32 cellular contexts compared by ENCODE assay signal in the genomic region with DNA sequence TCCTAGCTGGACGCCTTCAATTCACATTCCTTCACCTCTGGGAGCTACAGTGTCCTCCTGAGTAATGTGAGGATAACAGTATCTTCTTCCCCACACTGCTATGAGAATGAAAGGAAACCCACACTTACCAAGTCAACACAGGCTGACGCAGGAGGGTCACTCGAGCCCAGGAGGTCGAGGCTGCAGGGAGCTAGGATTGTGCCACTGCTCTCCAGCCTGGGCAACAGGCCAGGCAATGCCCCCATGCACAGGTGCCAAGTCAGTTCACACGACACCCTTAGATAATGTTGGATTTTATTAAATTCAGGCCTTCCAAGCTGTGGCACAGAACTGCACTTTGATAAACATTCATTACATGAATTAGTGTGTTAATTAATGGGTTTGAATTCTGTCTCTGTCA. TPM values are rescaled to one million over a fixed set of nuclear protein-coding genes. Genes with fewer than 3 reads are reported as not detected.
"Had no signal": no experiment of that assay in that cellular context is flagged by ENCODE, and none has a peak within 500 bp of the region (broad histone marks: within the 10 kb centered on the region; RNA-seq: fewer than 3 reads in every experiment).

No MANE protein-coding gene starts in this region.

- DNase-seq: activated CD4-positive, alpha-beta memory T cell treated with anti-CD3 and anti-CD28 coated beads, Interleukin-2, amount 10 ng/mL, durations not matched to agents 7 days and 5 days; activated CD4-positive, alpha-beta T cell treated with anti-CD3 and anti-CD28 coated beads for 1 hour; activated CD4-positive, alpha-beta T cell treated with anti-CD3 and anti-CD28 coated beads, Interleukin-2, amount 10 ng/mL, durations not matched to agents 7 days and 5 days; activated CD8-positive, alpha-beta memory T cell treated with anti-CD3 and anti-CD28 coated beads, Interleukin-2, amount 50 U/mL, for 48 hours; activated T-cell treated with anti-CD3 and anti-CD28 coated beads, Interleukin-2, amount 50 U/mL, for 48 hours; anterior cingulate cortex; effector memory CD8-positive, alpha-beta T cell; foreskin fibroblast; hippocampal formation; left cardiac atrium; mammary epithelial cell; naive thymus-derived CD4-positive, alpha-beta T cell; nucleus accumbens; stimulated activated CD4-positive, alpha-beta T cell treated with anti-CD3 and anti-CD28 coated beads, Interleukin-2, amount 100 ng/mL, for 24 hours; stimulated activated naive CD4-positive, alpha-beta T cell; T-helper 17 cell; T1000 had no signal

- H3K27me3 Mint-ChIP-seq: activated naive CD8-positive, alpha-beta T cell had no signal

- H3K27me3 ChIP-seq: body of pancreas, pancreas had no signal

- H3K27ac Mint-ChIP-seq: activated CD4-positive, alpha-beta memory T cell treated with anti-CD3 and anti-CD28 coated beads, Interleukin-2, amount 10 ng/mL, durations not matched to agents 7 days and 5 days; activated CD4-positive, alpha-beta T cell treated with anti-CD3 and anti-CD28 coated beads, Interleukin-2, amount 10 ng/mL, durations not matched to agents 7 days and 5 days; activated naive CD8-positive, alpha-beta T cell; activated T-helper 2 cell treated with anti-CD3 and anti-CD28 coated beads, Interferon-gamma antibody, Interleukin-2, Interleukin-4, amounts not matched to agents 10 μg/mL and 5 μg/mL and 100 μg/mL, durations not matched to agents 14 hours and 24 hours and 36 hours; effector memory CD8-positive, alpha-beta T cell; mesothelial cell of epicardium; naive thymus-derived CD4-positive, alpha-beta T cell; T-helper 17 cell; WTC11 had no signal

- H3K9me3 ChIP-seq: body of pancreas, pancreas, psoas muscle, suprapubic skin, tibial artery had no signal

- H3K4me2 ChIP-seq: smooth muscle cell had no signal

- H3K4me3 ChIP-seq: body of pancreas, coronary artery, pancreas, psoas muscle, smooth muscle cell, suprapubic skin, tibial artery had no signal

- FAIRE-seq: endothelial cell of umbilical vein, keratinocyte, pancreas had no signal

- H3K4me3 Mint-ChIP-seq: activated CD4-positive, alpha-beta memory T cell treated with anti-CD3 and anti-CD28 coated beads, Interleukin-2, amount 10 ng/mL, durations not matched to agents 7 days and 5 days; activated CD4-positive, alpha-beta T cell treated with anti-CD3 and anti-CD28 coated beads, Interleukin-2, amount 10 ng/mL, durations not matched to agents 7 days and 5 days; activated naive CD8-positive, alpha-beta T cell; effector memory CD8-positive, alpha-beta T cell; mesothelial cell of epicardium; naive thymus-derived CD4-positive, alpha-beta T cell; T-helper 17 cell; WTC11 had no signal

- H3K36me3 Mint-ChIP-seq: activated naive CD8-positive, alpha-beta T cell; mesothelial cell of epicardium; naive thymus-derived CD4-positive, alpha-beta T cell; WTC11 had no signal

- H3K36me3 ChIP-seq: pancreas, suprapubic skin, tibial artery had no signal

- H3K4me1 Mint-ChIP-seq: activated CD4-positive, alpha-beta memory T cell treated with anti-CD3 and anti-CD28 coated beads, Interleukin-2, amount 10 ng/mL, durations not matched to agents 7 days and 5 days had no signal

- H3K9me3 Mint-ChIP-seq: activated CD4-positive, alpha-beta memory T cell treated with anti-CD3 and anti-CD28 coated beads, Interleukin-2, amount 10 ng/mL, durations not matched to agents 7 days and 5 days; activated CD4-positive, alpha-beta T cell treated with anti-CD3 and anti-CD28 coated beads, Interleukin-2, amount 10 ng/mL, durations not matched to agents 7 days and 5 days; activated T-helper 2 cell treated with anti-CD3 and anti-CD28 coated beads, Interferon-gamma antibody, Interleukin-2, Interleukin-4, amounts not matched to agents 10 μg/mL and 5 μg/mL and 100 μg/mL, durations not matched to agents 14 hours and 24 hours and 36 hours; effector memory CD8-positive, alpha-beta T cell; mesothelial cell of epicardium; WTC11 had no signal

- H3K27ac ChIP-seq: body of pancreas, coronary artery, pancreas, psoas muscle, suprapubic skin, tibial artery had no signal

- H3K4me1 ChIP-seq: body of pancreas, pancreas, psoas muscle had no signal

- ATAC-seq: body of pancreas; effector memory CD8-positive, alpha-beta T cell; esophagus mucosa; left cardiac atrium; naive thymus-derived CD4-positive, alpha-beta T cell; pancreas; psoas muscle; T-helper 17 cell; WTC11 had no signal

RNA-seq across cellular contexts. Expression of a gene that starts 31.9 kb away (rescaled TPM):
- total RNA-seq: activated CD4-positive, alpha-beta memory T cell treated with anti-CD3 and anti-CD28 coated beads, Interleukin-2, amount 10 ng/mL, durations not matched to agents 7 days and 5 days; activated CD4-positive, alpha-beta T cell treated with anti-CD3 and anti-CD28 coated beads, Interleukin-2, amount 10 ng/mL, durations not matched to agents 7 days and 5 days; esophagus mucosa; left cardiac atrium; mammary epithelial cell; psoas muscle had no signal
- polyA plus RNA-seq: liver; naive thymus-derived CD4-positive, alpha-beta T cell had no signal
